ENCODE assay signal across 13 cellular contexts in the genomic region with DNA sequence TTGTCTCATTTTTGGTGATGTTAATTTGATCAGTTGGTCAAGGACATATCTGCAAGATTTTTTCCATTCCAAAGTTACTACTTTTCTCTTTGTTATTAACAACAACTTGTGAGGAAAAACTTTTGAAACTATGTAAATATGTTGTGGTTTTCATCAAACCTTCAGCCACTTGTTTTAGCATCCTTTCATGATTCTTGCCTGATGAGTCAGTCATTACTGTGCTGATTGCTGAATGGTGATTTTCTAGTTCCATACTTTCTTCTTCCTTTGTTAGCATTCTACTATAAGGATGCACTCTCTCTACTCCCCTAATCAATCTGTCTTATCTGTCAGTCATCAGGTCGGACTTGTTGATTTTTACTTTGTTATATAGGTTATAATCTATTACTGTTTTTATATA. TPM values are rescaled to one million over a fixed set of nuclear protein-coding genes. Genes with fewer than 3 reads are reported as not detected.
A peak's percentile ranks its signal among the peaks of the same experiment; 100 is the strongest.
DNase-seq lines count a peak whose midpoint lies in the region; ATAC-seq and TF ChIP-seq lines count a peak whose summit lies in the region.
"Had no signal": no experiment of that assay in that cellular context is flagged by ENCODE, and none has a peak within 500 bp of the region (broad histone marks: within the 10 kb centered on the region; RNA-seq: fewer than 3 reads in every experiment).

No MANE protein-coding gene starts in this region.

- H3K4me1 ChIP-seq in mesodermal cell (ENCODE audit: control insufficient read depth, insufficient read depth, low read length, poor library complexity, severe bottlenecking), result peaks cover 22% of the 10 kb centered on the region
- H3K4me1 ChIP-seq: parathyroid adenoma had no signal

- no peak overlapping the region for H3K4me3 ChIP-seq in mesodermal cell (ENCODE audit: extremely low read depth, insufficient read depth, low read length, poor library complexity, severe bottlenecking)

- no peak for TF ChIP-seq CTCF in GM13977 (IDR thresholded peaks at IDR 0.05; ENCODE audit: extremely low read depth, insufficient read depth, missing control alignments)

- H3K27ac ChIP-seq in mesodermal cell (ENCODE audit: low read depth, low read length, severe bottlenecking), result peak overlapping the region; percentile 64
- H3K27ac ChIP-seq: parathyroid adenoma had no signal

- in situ Hi-C loops in GM13977 (cut with MboI; ENCODE audit: low pct_unique_long_range_greater_than_20kb, low sequenced_read_pairs, unreplicated experiment), result no loop called here

- WGBS in mesodermal cell (ENCODE audit: insufficient coverage in 2 of 2), 2 experiments, result no CpG with 5 or more reads among the region's 1 CpG

- no peak for ATAC-seq in HG03175 (IDR thresholded peaks at IDR 0.05; ENCODE audit: unreplicated experiment)

- peak; percentile 40 for DNase-seq in GM13977 (ENCODE audit: low spot score)
- peak; percentile 77 for DNase-seq in HS-5 (ENCODE audit: low read depth)
- peak; percentile 76 for DNase-seq in astrocyte of the hippocampus (ENCODE audit: low read depth, low spot score)
- DNase-seq in putamen (ENCODE audit: low spot score), result no peak
- DNase-seq in SIG-M5 treated with dmso at 0.1 percent for 504 hours (lab: John Stamatoyannopoulos, UW; ENCODE audit: unreplicated experiment), result no peak
- DNase-seq in DMS79 (lab: John Stamatoyannopoulos, UW), result no peak
- DNase-seq: activated CD4-positive, alpha-beta T cell treated with anti-CD3 and anti-CD28 coated beads for 4 hours; GF-D8; NCI-H1105; RPMI8226 had no signal

- peaks cover 94% of the 10 kb centered on the region for H3K36me3 ChIP-seq in mesodermal cell (ENCODE audit: control insufficient read depth, insufficient read depth, low read length)

- peaks cover 11% of the 10 kb centered on the region for H3K9me3 ChIP-seq in mesodermal cell (ENCODE audit: control insufficient read depth, low read length)

RNA-seq across cellular contexts. Expression of gene TMEM87B, which starts 10.9 kb away (rescaled TPM):
- polyA plus RNA-seq in mesodermal cell (2013, experiment 1 of 2), result 41.9 TPM
- 40.2 TPM for polyA plus RNA-seq in mesodermal cell (2013, experiment 2 of 2)

Comparison
In these comparisons a context has a peak if more than half of its experiments do, and no peak if none do; other contexts are left out.
1. DNase-seq: peak in GM13977 (single experiment), HS-5 (single experiment) and astrocyte of the hippocampus (single experiment); none in putamen (single experiment), SIG-M5 treated with dmso at 0.1 percent for 504 hours (single experiment) and DMS79 (single experiment).